Comparison of ENCODE assay signal across 10 cellular contexts in the genomic region with DNA sequence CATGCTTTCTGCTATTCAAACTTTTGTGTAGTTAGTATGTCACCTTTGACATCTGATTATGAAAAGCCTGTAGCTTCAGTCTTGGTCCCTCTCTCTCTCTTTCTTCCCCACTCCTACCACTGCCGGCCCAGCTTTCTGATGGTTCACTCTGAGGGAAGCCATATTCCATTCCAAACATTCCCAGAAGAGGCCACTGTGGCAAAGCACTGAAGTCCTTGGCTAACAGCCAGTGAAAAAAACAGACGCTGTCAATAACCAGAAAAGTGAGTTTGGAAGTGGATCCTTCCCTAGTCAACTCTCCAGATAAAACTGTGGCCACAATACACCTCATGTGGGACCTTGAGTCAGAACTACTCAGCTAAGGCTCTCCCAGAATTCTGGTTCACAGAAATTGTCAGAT.
DNase-seq lines count a peak whose midpoint lies in the region; ATAC-seq, FAIRE-seq and TF ChIP-seq lines count a peak whose summit lies in the region.
"Had no signal": no experiment of that assay in that cellular context is flagged by ENCODE, and none has a peak within 500 bp of the region (broad histone marks: within the 10 kb centered on the region; RNA-seq: fewer than 3 reads in every experiment).

No MANE protein-coding gene starts in this region.

- WGBS in small intestine, 3 donors: 16 to 37% (median 22%) methylated on average over 2 of the region's 2 CpGs

- intact Hi-C loops in PC-9 (cut with micrococcal nuclease; ENCODE audit: unreplicated experiment): no loop called here
- intact Hi-C loops in head of caudate nucleus (cut with DNase I): no loop called here

- CTCF ChIA-PET in PC-9 (lab: Charles Lee): no interaction called here

- no peaks in the 10 kb centered on the region for H3F3A ChIP-seq in PC-9 (ENCODE audit: insufficient read depth, low read depth)

- H3K4me1 Mint-ChIP-seq in T-helper 17 cell: no peaks in the 10 kb centered on the region

- H3K27me3 ChIP-seq in PC-9 (ENCODE audit: insufficient read depth, low read depth) (no peaks in the 10 kb centered on the region), small intestine (ENCODE audit: control insufficient read depth in 2 of 2, insufficient read depth in 2 of 2, low read length in 2 of 2) (no peaks in the 10 kb centered on the region)
- H3K27me3 ChIP-seq: gastrocnemius medialis had no signal

- no peaks in the 10 kb centered on the region for H3K79me2 ChIP-seq in PC-9 (ENCODE audit: low read depth)

- POLR2A ChIA-PET in PC-9 (lab: Charles Lee; ENCODE audit: unreplicated experiment): no interaction called here

- no peaks in the 10 kb centered on the region for H3K27me3 Mint-ChIP-seq in T-helper 17 cell

- FAIRE-seq in small intestine (lab: Jason Lieb, UNC): no peak

- ATAC-seq in T-helper 17 cell: no peak
- no peak for ATAC-seq in GM21447 (IDR thresholded peaks at IDR 0.05; ENCODE audit: unreplicated experiment)
- ATAC-seq: gastrocnemius medialis had no signal

- no TSS peak for BruUV-seq in PC-9 (replicated peaks; lab: Mats Ljungman, UMichigan)

- H3K4me2 ChIP-seq in PC-9: no peak overlapping the region

- peak; percentile 26; the same call in 1 of the 2 replicates for TF ChIP-seq CTCF in PC-9 (conservative IDR thresholded peaks at IDR 0.05)

- H3K27ac Mint-ChIP-seq in T-helper 17 cell: no peak overlapping the region

- H3K4me3 ChIP-seq in PC-9 (no peak overlapping the region), small intestine (ENCODE audit: low read depth in 1 of 2, low read length in 2 of 2) (no peak overlapping the region)
- H3K4me3 ChIP-seq: gastrocnemius medialis had no signal

- H3K27ac ChIP-seq in PC-9 (no peak overlapping the region), small intestine (ENCODE audit: low read depth in 1 of 2, low read length in 1 of 2) (no peak overlapping the region)
- H3K27ac ChIP-seq: gastrocnemius medialis had no signal

- no peak overlapping the region for H2AFZ ChIP-seq in PC-9

- H3K9me3 ChIP-seq in PC-9 (ENCODE audit: insufficient read depth, low read depth) (no peaks in the 10 kb centered on the region), small intestine (ENCODE audit: control insufficient read depth, low read depth) (no peaks in the 10 kb centered on the region), T-helper 17 cell (ENCODE audit: control insufficient read depth, low read length, poor library complexity, severe bottlenecking) (no peaks in the 10 kb centered on the region)
- H3K9me3 ChIP-seq: gastrocnemius medialis had no signal

- no peaks in the 10 kb centered on the region for H3K4me1 ChIP-seq in PC-9 (replicated peaks; ENCODE audit: insufficient read depth)
- H3K4me1 ChIP-seq in small intestine (ENCODE audit: control insufficient read depth in 2 of 2, insufficient read depth in 1 of 2, low read depth in 1 of 2, low read length in 1 of 2): no peaks in the 10 kb centered on the region
- H3K4me1 ChIP-seq: gastrocnemius medialis had no signal

- DNase-seq in SIG-M5 treated with dmso at 0.1 percent for 504 hours (lab: John Stamatoyannopoulos, UW; ENCODE audit: unreplicated experiment) (peak; percentile 8), SIG-M5 (lab: John Stamatoyannopoulos, UW) (no peak), PC-9 (peak; percentile 9 to 44), head of caudate nucleus (peak in 35 of 42 donors; percentile 0 to 79 (median 31)), small intestine (peak; percentile 1), T-helper 17 cell (no peak), KG1 (lab: John Stamatoyannopoulos, UW) (no peak)
- DNase-seq: activated naive CD4-positive, alpha-beta T cell; gastrocnemius medialis had no signal

- no peaks in the 10 kb centered on the region for H3K36me3 Mint-ChIP-seq in T-helper 17 cell (ENCODE audit: low read depth)

- no peaks in the 10 kb centered on the region for H3K36me3 ChIP-seq in PC-9 (ENCODE audit: low read depth)
- H3K36me3 ChIP-seq in small intestine (ENCODE audit: control insufficient read depth in 2 of 2, insufficient read depth in 2 of 2, low read length in 2 of 2): no peaks in the 10 kb centered on the region
- H3K36me3 ChIP-seq: gastrocnemius medialis had no signal

- no peak overlapping the region for H3K4me3 Mint-ChIP-seq in T-helper 17 cell

- no peaks in the 10 kb centered on the region; the same call in 1 of the 2 replicates for H3K9me2 ChIP-seq in PC-9 (ENCODE audit: insufficient read depth)

- no peaks in the 10 kb centered on the region for H4K20me1 ChIP-seq in PC-9 (ENCODE audit: insufficient read depth)

Comparison
In these comparisons a context has a peak if more than half of its experiments do, and no peak if none do; other contexts are left out.
1. DNase-seq: peak in SIG-M5 treated with dmso at 0.1 percent for 504 hours (single experiment), PC-9 (2 of 2), head of caudate nucleus (35 of 42) and small intestine (single experiment); none in SIG-M5 (single experiment), T-helper 17 cell (0 of 3) and KG1 (single experiment).